In the genomic region with DNA sequence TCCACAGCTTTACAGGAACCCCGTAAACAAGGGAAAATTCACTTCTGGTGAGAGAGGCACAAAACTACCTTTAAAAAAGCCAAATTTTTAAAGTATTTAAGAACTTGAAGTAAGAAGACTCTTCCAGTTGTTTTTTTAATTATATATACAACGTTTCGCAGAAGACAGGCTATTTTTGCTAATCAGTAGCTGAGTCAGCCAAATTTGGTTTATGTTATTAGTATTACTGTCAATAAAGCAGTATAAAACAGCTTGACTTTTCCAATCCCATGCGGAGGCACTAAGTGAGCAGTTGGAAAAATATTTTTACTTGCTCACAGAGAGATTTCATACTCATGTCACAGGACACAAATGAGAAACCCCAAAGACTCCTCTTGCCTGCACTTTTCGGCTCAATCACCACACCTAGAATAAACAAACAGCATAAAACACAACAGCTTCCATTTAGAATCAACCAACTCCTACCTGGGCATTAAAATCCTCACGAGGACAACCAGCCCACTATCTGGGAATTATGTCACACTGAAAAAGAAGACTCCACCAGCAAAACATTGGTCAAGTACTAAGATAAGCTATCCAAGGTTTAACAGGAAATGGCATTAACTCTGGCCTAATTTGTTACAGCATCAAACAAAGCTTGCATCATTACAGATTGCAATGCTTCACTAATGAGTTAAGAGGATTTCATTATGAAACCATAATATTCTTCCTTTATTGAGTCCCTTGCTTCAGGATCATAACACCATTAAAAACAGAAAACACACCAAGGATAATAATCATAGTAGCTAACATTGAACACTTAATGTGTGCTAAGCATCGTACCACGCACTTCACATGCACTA, we compare ENCODE assay signal across 10 cellular contexts. TPM values are rescaled to one million over a fixed set of nuclear protein-coding genes. Genes with fewer than 3 reads are reported as not detected.
DNase-seq lines count a peak whose midpoint lies in the region; FAIRE-seq and TF ChIP-seq lines count a peak whose summit lies in the region.
"Had no signal": no experiment of that assay in that cellular context is flagged by ENCODE, and none has a peak within 500 bp of the region (broad histone marks: within the 10 kb centered on the region; RNA-seq: fewer than 3 reads in every experiment).

No MANE protein-coding gene starts in this region.

- H3K36me3 ChIP-seq in astrocyte (ENCODE audit: insufficient read depth, low read length) (no peaks in the 10 kb centered on the region), mesenchymal stem cell (ENCODE audit: control insufficient read depth in 1 of 2, insufficient read depth in 2 of 2, low read depth in 1 of 2, low read length in 2 of 2) (no peaks in the 10 kb centered on the region)

- no peak overlapping the region for H3K4me3 ChIP-seq in HL-60 (replicated peaks; ENCODE audit: insufficient read depth, low read length)
- H3K4me3 ChIP-seq in astrocyte (ENCODE audit: insufficient read depth, low read depth, low read length): no peak overlapping the region
- H3K4me3 ChIP-seq in mesenchymal stem cell (ENCODE audit: insufficient read depth in 1 of 2, low read depth in 1 of 2, low read length in 2 of 2): no peak overlapping the region

- peaks cover 12% of the 10 kb centered on the region for H3K79me1 ChIP-seq in mesenchymal stem cell (replicated peaks; ENCODE audit: low read length, poor library complexity, severe bottlenecking)

- H2BK12ac ChIP-seq in mesenchymal stem cell (ENCODE audit: low read length in 2 of 2): no peak overlapping the region

- no peak overlapping the region for H3K4ac ChIP-seq in mesenchymal stem cell (ENCODE audit: low read depth in 1 of 2, low read length in 2 of 2)

- H3K9me3 ChIP-seq in astrocyte (ENCODE audit: insufficient read depth, low read depth, low read length) (no peaks in the 10 kb centered on the region), mesenchymal stem cell (ENCODE audit: control insufficient read depth, low read length) (no peaks in the 10 kb centered on the region)

- no peaks in the 10 kb centered on the region for H3K9me3 Mint-ChIP-seq in astrocyte (ENCODE audit: unreplicated experiment)

- H2AFZ ChIP-seq in astrocyte (ENCODE audit: low read depth, low read length) (no peak overlapping the region), mesenchymal stem cell (ENCODE audit: low read depth, low read length) (no peak overlapping the region)

- H3K27me3 ChIP-seq in HL-60 (ENCODE audit: insufficient read depth, poor library complexity, severe bottlenecking) (no peaks in the 10 kb centered on the region), astrocyte (ENCODE audit: insufficient read depth, low read length) (no peaks in the 10 kb centered on the region), mesenchymal stem cell (ENCODE audit: control insufficient read depth in 1 of 2, insufficient read depth in 1 of 2, low read length in 2 of 2) (no peaks in the 10 kb centered on the region)

- H3K4me1 Mint-ChIP-seq in astrocyte (ENCODE audit: low read depth, unreplicated experiment): peaks cover 31% of the 10 kb centered on the region

- H3K4me3 Mint-ChIP-seq in astrocyte (ENCODE audit: unreplicated experiment): no peak overlapping the region

- no peaks in the 10 kb centered on the region for H3K36me3 Mint-ChIP-seq in astrocyte (ENCODE audit: low read depth, unreplicated experiment)

- no peak overlapping the region for H2BK5ac ChIP-seq in mesenchymal stem cell (ENCODE audit: low read depth, low read length, poor library complexity, severe bottlenecking)

- peak overlapping the region in 1 of 2 experiments; percentile 62 for H3K18ac ChIP-seq in mesenchymal stem cell (ENCODE audit: low read depth in 1 of 2, low read length in 2 of 2)

- H2BK15ac ChIP-seq in mesenchymal stem cell (ENCODE audit: low read depth, poor library complexity, severe bottlenecking): no peak overlapping the region

- H4K20me1 ChIP-seq in astrocyte (ENCODE audit: insufficient read depth, low read length): peaks cover 62% of the 10 kb centered on the region

- FAIRE-seq in astrocyte (lab: Jason Lieb, UNC): no peak

- H3K4me1 ChIP-seq in astrocyte (ENCODE audit: insufficient read depth, low read length): peaks cover 27% of the 10 kb centered on the region
- peaks cover 15% of the 10 kb centered on the region for H3K4me1 ChIP-seq in mesenchymal stem cell (ENCODE audit: control insufficient read depth, insufficient read depth, low read depth, low read length)

- H3K4me2 ChIP-seq in astrocyte (ENCODE audit: low read length): peak overlapping the region; percentile 25
- H3K4me2 ChIP-seq in mesenchymal stem cell (ENCODE audit: low read length, poor library complexity, severe bottlenecking): no peak overlapping the region

- H3K27me3 Mint-ChIP-seq in astrocyte (ENCODE audit: low read depth, unreplicated experiment): no peaks in the 10 kb centered on the region

- no peak overlapping the region for H4K8ac ChIP-seq in mesenchymal stem cell (ENCODE audit: low read length)

- 88% methylated on average over 5 of the region's 8 CpGs for WGBS in mesenchymal stem cell

- H3K9ac ChIP-seq in astrocyte (ENCODE audit: low read length) (no peak overlapping the region), mesenchymal stem cell (ENCODE audit: low read length) (peak overlapping the region; percentile 6)

- peaks cover 84% of the 10 kb centered on the region for H3K79me2 ChIP-seq in astrocyte (ENCODE audit: insufficient read depth, low read length)

- DNase-seq in AML-193 (lab: John Stamatoyannopoulos, UW): peak; percentile 27 to 45
- DNase-seq in HL-60 (ENCODE audit: low read depth in 1 of 2, low spot score in 1 of 2): peak in 1 of 2 experiments; percentile 53
- DNase-seq in astrocyte (ENCODE audit: low read depth): no peak
- DNase-seq in mesenchymal stem cell: peak; percentile 53
- no peak for DNase-seq in posterior cingulate gyrus
- no peak for DNase-seq in stimulated activated naive CD4-positive, alpha-beta T cell (lab: John Stamatoyannopoulos, UW)
- no peak for DNase-seq in NCI-H1092 (lab: John Stamatoyannopoulos, UW)
- no peak for DNase-seq in activated CD8-positive, alpha-beta memory T cell treated with anti-CD3 and anti-CD28 coated beads, Interleukin-2, amount 50 U/mL, for 4 hours
- DNase-seq: activated effector memory CD4-positive, alpha-beta T cell treated with anti-CD3 and anti-CD28 coated beads, Interleukin-2, amount 50 U/mL, for 16 hours; NCI-H1105 had no signal

- H2BK120ac ChIP-seq in mesenchymal stem cell (ENCODE audit: low read depth, low read length): peak overlapping the region; percentile 34

- no peak overlapping the region for H3K14ac ChIP-seq in mesenchymal stem cell (ENCODE audit: low read length in 2 of 2)

- no peak overlapping the region for H4K91ac ChIP-seq in mesenchymal stem cell (ENCODE audit: low read length)

- H3K23ac ChIP-seq in mesenchymal stem cell (ENCODE audit: low read length in 2 of 2): no peak overlapping the region

- no peak overlapping the region for H3K27ac Mint-ChIP-seq in astrocyte (ENCODE audit: unreplicated experiment)

- TF ChIP-seq CTCF in HL-60 (IDR thresholded peaks at IDR 0.05; ENCODE audit: insufficient read depth, low read length): no peak
- TF ChIP-seq CTCF in astrocyte (IDR thresholded peaks at IDR 0.05; ENCODE audit: insufficient read depth, low read depth, low read length): no peak

- H2AK5ac ChIP-seq in mesenchymal stem cell (ENCODE audit: low read length, severe bottlenecking): peak overlapping the region; percentile 85

- H3K27ac ChIP-seq in HL-60 (replicated peaks): peak overlapping the region; percentile 26
- H3K27ac ChIP-seq in astrocyte (ENCODE audit: low read depth, low read length): no peak overlapping the region
- H3K27ac ChIP-seq in mesenchymal stem cell (ENCODE audit: low read length, poor library complexity, severe bottlenecking): peak overlapping the region; percentile 28

- intact Hi-C loops in posterior cingulate gyrus (cut with DNase I): no loop called here

RNA-seq across cellular contexts. Expression of a gene that starts 26.3 kb away (rescaled TPM):
- total RNA-seq in astrocyte: 48.3 and 52.8 TPM in 2 replicates
- polyA plus RNA-seq in mesenchymal stem cell (2013, experiment 1 of 2): 112 TPM
- polyA plus RNA-seq in mesenchymal stem cell (2013, experiment 2 of 2): 114 TPM

Comparison
In these comparisons a context has a peak if more than half of its experiments do, and no peak if none do; other contexts are left out.
1. DNase-seq: peak in AML-193 (2 of 2) and mesenchymal stem cell (single experiment); none in astrocyte (single experiment), posterior cingulate gyrus (0 of 10), stimulated activated naive CD4-positive, alpha-beta T cell (0 of 6), NCI-H1092 (single experiment) and activated CD8-positive, alpha-beta memory T cell treated with anti-CD3 and anti-CD28 coated beads, Interleukin-2, amount 50 U/mL, for 4 hours (single experiment).